In genomic region chr3:151816091-151816604, GRCh38 we compare ENCODE assay signal across 13 cellular contexts. TPM values are rescaled to one million over a fixed set of nuclear protein-coding genes. Genes with fewer than 3 reads are reported as not detected.
DNase-seq lines count a peak whose midpoint lies in the region; ATAC-seq and TF ChIP-seq lines count a peak whose summit lies in the region.
"Had no signal": no experiment of that assay in that cellular context is flagged by ENCODE, and none has a peak within 500 bp of the region (broad histone marks: within the 10 kb centered on the region; RNA-seq: fewer than 3 reads in every experiment).

No MANE protein-coding gene starts in this region.

- DNase-seq in ELR (ENCODE audit: low read depth) = peak; percentile 80
- peak; percentile 52 for DNase-seq in NCI-H69 (lab: John Stamatoyannopoulos, UW)
- peak; percentile 48 for DNase-seq in fibroblast of peridontal ligament (ENCODE audit: extremely low read depth)
- DNase-seq in renal cortical epithelial cell (ENCODE audit: low read depth) = peak; percentile 88
- no peak for DNase-seq in CD4-positive, alpha-beta memory T cell
- DNase-seq in KBM-7 = no peak
- no peak for DNase-seq in CD14-positive monocyte (ENCODE audit: low spot score)
- DNase-seq: NCI-H1092 had no signal

- ATAC-seq in HG02588 (IDR thresholded peaks at IDR 0.05; ENCODE audit: unreplicated experiment) = no peak
- ATAC-seq: GM12878, HCT116 had no signal

- H3K27me3 Mint-ChIP-seq in CD4-positive, alpha-beta memory T cell = peaks cover 4 to 19% of the 10 kb centered on the region in 2 donors
- peaks cover 0 to 4% (median 0%) of the 10 kb centered on the region in 3 donors for H3K27me3 Mint-ChIP-seq in CD14-positive monocyte (ENCODE audit: low read depth in 3 of 3)

- CTCF ChIA-PET in CD4-positive, alpha-beta memory T cell (lab: Charles Lee; ENCODE audit: partially characterized antibody) = no interaction called here

- intact Hi-C loops in CD4-positive, alpha-beta memory T cell (cut with micrococcal nuclease) = no loop called here
- intact Hi-C loops in CD14-positive monocyte (cut with micrococcal nuclease) = no loop called here

- no peaks in the 10 kb centered on the region for H3K9me3 Mint-ChIP-seq in CD4-positive, alpha-beta memory T cell
- H3K9me3 Mint-ChIP-seq in CD14-positive monocyte = peaks cover 0 to 2% (median 0%) of the 10 kb centered on the region in 7 donors

- H3K27me3 ChIP-seq in CD4-positive, alpha-beta memory T cell (ENCODE audit: insufficient read depth, low read length) = no peaks in the 10 kb centered on the region
- H3K27me3 ChIP-seq: tibial nerve had no signal

- H3K9me3 ChIP-seq in CD4-positive, alpha-beta memory T cell (ENCODE audit: control insufficient read depth in 1 of 2, low read length in 2 of 2) = no peaks in the 10 kb centered on the region
- H3K9me3 ChIP-seq: tibial nerve had no signal

- POLR2A ChIA-PET in CD4-positive, alpha-beta memory T cell (lab: Charles Lee; ENCODE audit: partially characterized antibody) = no interaction called here

- H3K4me1 Mint-ChIP-seq in CD4-positive, alpha-beta memory T cell = no peaks in the 10 kb centered on the region
- no peaks in the 10 kb centered on the region for H3K4me1 Mint-ChIP-seq in CD14-positive monocyte

- no peaks in the 10 kb centered on the region for H3K36me3 ChIP-seq in CD4-positive, alpha-beta memory T cell (ENCODE audit: insufficient read depth, low read length)
- H3K36me3 ChIP-seq: tibial nerve had no signal

- no peak overlapping the region for H3K4me3 Mint-ChIP-seq in CD4-positive, alpha-beta memory T cell
- no peak overlapping the region for H3K4me3 Mint-ChIP-seq in CD14-positive monocyte

- no peak overlapping the region for H3K27ac Mint-ChIP-seq in CD4-positive, alpha-beta memory T cell
- H3K27ac Mint-ChIP-seq in CD14-positive monocyte = no peak overlapping the region

- no peak overlapping the region for H3K4me3 ChIP-seq in CD4-positive, alpha-beta memory T cell (ENCODE audit: low read length in 2 of 2)
- H3K4me3 ChIP-seq: GM12878, tibial nerve had no signal

- in situ Hi-C loops in KBM-7 (cut with MboI; ENCODE audit: low pct_unique_long_range_greater_than_20kb, low sequenced_read_pairs) = no loop called here

- H3K4me1 ChIP-seq in CD4-positive, alpha-beta memory T cell (ENCODE audit: insufficient read depth, low read length) = no peaks in the 10 kb centered on the region

- TF ChIP-seq CTCF in CD14-positive monocyte (IDR thresholded peaks at IDR 0.05) = no peak

- no peaks in the 10 kb centered on the region for H3K36me3 Mint-ChIP-seq in CD4-positive, alpha-beta memory T cell
- H3K36me3 Mint-ChIP-seq in CD14-positive monocyte = no peaks in the 10 kb centered on the region

- H3K27ac ChIP-seq in CD4-positive, alpha-beta memory T cell (ENCODE audit: low read depth, low read length) = no peak overlapping the region
- H3K27ac ChIP-seq: tibial nerve, VCaP had no signal

RNA-seq across cellular contexts. Expression of gene AADAC, which starts 2.2 kb away (rescaled TPM):
- 0.17 TPM in 1 of 2 replicates, not detected in the other for total RNA-seq in renal cortical epithelial cell
- not detected for total RNA-seq in CD4-positive, alpha-beta memory T cell
- not detected for polyA plus RNA-seq in CD4-positive, alpha-beta memory T cell
- polyA plus RNA-seq in CD14-positive monocyte = not detected
- total RNA-seq: tibial nerve had no signal
- polyA plus RNA-seq: GM12878 had no signal

RNA-seq across cellular contexts. Expression of gene SUCNR1, which starts 57.3 kb away (rescaled TPM):
- total RNA-seq in renal cortical epithelial cell = 0.17 and 2.1 TPM in 2 replicates
- under 1 TPM; 0.14 to 0.15 TPM for total RNA-seq in CD4-positive, alpha-beta memory T cell
- not detected for polyA plus RNA-seq in CD4-positive, alpha-beta memory T cell
- polyA plus RNA-seq in CD14-positive monocyte = under 1 TPM; 0.20 to 0.28 TPM

Comparison
In these comparisons a context has a peak if more than half of its experiments do, and no peak if none do; other contexts are left out.
1. DNase-seq: peak in ELR (single experiment), NCI-H69 (single experiment), fibroblast of peridontal ligament (single experiment) and renal cortical epithelial cell (single experiment); none in CD4-positive, alpha-beta memory T cell (0 of 5), KBM-7 (single experiment) and CD14-positive monocyte (single experiment).